2 cellular contexts compared by ENCODE assay signal in the genomic region with DNA sequence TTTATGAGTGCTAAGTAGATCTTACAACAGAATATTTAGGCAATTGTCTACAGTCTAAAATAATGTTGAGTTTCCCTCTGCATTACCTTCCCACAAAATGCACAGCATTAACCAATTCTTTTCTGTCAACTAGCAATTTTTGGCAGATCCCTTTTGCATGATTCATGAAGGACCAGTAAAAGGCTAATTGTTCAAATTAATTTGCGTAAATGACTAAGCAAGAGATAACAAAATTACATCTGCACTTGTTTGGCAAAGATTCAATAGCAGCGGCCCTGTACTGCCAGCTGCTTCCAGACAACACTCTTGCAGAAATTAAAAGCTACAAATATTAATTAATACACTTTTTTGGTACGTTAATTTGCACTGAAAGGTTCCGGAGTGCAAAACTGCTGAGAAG.
TF ChIP-seq lines count a peak whose summit lies in the region.

No MANE protein-coding gene starts in this region.

TF ChIP-seq in GM23338, 12 proteins besides CTCF, POLR2A, EP300 and RAD21 (continued from another document and continues in another):
- TF ChIP-seq, protein P1, sequence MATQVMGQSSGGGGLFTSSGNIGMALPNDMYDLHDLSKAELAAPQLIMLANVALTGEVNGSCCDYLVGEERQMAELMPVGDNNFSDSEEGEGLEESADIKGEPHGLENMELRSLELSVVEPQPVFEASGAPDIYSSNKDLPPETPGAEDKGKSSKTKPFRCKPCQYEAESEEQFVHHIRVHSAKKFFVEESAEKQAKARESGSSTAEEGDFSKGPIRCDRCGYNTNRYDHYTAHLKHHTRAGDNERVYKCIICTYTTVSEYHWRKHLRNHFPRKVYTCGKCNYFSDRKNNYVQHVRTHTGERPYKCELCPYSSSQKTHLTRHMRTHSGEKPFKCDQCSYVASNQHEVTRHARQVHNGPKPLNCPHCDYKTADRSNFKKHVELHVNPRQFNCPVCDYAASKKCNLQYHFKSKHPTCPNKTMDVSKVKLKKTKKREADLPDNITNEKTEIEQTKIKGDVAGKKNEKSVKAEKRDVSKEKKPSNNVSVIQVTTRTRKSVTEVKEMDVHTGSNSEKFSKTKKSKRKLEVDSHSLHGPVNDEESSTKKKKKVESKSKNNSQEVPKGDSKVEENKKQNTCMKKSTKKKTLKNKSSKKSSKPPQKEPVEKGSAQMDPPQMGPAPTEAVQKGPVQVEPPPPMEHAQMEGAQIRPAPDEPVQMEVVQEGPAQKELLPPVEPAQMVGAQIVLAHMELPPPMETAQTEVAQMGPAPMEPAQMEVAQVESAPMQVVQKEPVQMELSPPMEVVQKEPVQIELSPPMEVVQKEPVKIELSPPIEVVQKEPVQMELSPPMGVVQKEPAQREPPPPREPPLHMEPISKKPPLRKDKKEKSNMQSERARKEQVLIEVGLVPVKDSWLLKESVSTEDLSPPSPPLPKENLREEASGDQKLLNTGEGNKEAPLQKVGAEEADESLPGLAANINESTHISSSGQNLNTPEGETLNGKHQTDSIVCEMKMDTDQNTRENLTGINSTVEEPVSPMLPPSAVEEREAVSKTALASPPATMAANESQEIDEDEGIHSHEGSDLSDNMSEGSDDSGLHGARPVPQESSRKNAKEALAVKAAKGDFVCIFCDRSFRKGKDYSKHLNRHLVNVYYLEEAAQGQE (IDR thresholded peaks at IDR 0.05; ENCODE audit: unreplicated experiment): no peak
- no peak for TF ChIP-seq EZH2phosphoT487 (IDR thresholded peaks at IDR 0.05; ENCODE audit: unreplicated experiment)
- no peak for TF ChIP-seq NANOG (IDR thresholded peaks at IDR 0.05; ENCODE audit: borderline replicate concordance)
- no peak for TF ChIP-seq EZH2 (IDR thresholded peaks at IDR 0.05; ENCODE audit: low read depth, unreplicated experiment)
- TF ChIP-seq JUNB (IDR thresholded peaks at IDR 0.05; ENCODE audit: unreplicated experiment): no peak
- no peak for TF ChIP-seq ZNF331 (CRISPR knock-in tag; IDR thresholded peaks at IDR 0.05; ENCODE audit: low read depth)
- no peak for TF ChIP-seq STAT1 (IDR thresholded peaks at IDR 0.05; ENCODE audit: unreplicated experiment)
- TF ChIP-seq CREB1 (CRISPR knock-in tag; IDR thresholded peaks at IDR 0.05; ENCODE audit: low read depth): no peak
- TF ChIP-seq, protein P2, sequence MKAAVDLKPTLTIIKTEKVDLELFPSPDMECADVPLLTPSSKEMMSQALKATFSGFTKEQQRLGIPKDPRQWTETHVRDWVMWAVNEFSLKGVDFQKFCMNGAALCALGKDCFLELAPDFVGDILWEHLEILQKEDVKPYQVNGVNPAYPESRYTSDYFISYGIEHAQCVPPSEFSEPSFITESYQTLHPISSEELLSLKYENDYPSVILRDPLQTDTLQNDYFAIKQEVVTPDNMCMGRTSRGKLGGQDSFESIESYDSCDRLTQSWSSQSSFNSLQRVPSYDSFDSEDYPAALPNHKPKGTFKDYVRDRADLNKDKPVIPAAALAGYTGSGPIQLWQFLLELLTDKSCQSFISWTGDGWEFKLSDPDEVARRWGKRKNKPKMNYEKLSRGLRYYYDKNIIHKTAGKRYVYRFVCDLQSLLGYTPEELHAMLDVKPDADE (IDR thresholded peaks at IDR 0.05): no peak
- TF ChIP-seq, protein P3, sequence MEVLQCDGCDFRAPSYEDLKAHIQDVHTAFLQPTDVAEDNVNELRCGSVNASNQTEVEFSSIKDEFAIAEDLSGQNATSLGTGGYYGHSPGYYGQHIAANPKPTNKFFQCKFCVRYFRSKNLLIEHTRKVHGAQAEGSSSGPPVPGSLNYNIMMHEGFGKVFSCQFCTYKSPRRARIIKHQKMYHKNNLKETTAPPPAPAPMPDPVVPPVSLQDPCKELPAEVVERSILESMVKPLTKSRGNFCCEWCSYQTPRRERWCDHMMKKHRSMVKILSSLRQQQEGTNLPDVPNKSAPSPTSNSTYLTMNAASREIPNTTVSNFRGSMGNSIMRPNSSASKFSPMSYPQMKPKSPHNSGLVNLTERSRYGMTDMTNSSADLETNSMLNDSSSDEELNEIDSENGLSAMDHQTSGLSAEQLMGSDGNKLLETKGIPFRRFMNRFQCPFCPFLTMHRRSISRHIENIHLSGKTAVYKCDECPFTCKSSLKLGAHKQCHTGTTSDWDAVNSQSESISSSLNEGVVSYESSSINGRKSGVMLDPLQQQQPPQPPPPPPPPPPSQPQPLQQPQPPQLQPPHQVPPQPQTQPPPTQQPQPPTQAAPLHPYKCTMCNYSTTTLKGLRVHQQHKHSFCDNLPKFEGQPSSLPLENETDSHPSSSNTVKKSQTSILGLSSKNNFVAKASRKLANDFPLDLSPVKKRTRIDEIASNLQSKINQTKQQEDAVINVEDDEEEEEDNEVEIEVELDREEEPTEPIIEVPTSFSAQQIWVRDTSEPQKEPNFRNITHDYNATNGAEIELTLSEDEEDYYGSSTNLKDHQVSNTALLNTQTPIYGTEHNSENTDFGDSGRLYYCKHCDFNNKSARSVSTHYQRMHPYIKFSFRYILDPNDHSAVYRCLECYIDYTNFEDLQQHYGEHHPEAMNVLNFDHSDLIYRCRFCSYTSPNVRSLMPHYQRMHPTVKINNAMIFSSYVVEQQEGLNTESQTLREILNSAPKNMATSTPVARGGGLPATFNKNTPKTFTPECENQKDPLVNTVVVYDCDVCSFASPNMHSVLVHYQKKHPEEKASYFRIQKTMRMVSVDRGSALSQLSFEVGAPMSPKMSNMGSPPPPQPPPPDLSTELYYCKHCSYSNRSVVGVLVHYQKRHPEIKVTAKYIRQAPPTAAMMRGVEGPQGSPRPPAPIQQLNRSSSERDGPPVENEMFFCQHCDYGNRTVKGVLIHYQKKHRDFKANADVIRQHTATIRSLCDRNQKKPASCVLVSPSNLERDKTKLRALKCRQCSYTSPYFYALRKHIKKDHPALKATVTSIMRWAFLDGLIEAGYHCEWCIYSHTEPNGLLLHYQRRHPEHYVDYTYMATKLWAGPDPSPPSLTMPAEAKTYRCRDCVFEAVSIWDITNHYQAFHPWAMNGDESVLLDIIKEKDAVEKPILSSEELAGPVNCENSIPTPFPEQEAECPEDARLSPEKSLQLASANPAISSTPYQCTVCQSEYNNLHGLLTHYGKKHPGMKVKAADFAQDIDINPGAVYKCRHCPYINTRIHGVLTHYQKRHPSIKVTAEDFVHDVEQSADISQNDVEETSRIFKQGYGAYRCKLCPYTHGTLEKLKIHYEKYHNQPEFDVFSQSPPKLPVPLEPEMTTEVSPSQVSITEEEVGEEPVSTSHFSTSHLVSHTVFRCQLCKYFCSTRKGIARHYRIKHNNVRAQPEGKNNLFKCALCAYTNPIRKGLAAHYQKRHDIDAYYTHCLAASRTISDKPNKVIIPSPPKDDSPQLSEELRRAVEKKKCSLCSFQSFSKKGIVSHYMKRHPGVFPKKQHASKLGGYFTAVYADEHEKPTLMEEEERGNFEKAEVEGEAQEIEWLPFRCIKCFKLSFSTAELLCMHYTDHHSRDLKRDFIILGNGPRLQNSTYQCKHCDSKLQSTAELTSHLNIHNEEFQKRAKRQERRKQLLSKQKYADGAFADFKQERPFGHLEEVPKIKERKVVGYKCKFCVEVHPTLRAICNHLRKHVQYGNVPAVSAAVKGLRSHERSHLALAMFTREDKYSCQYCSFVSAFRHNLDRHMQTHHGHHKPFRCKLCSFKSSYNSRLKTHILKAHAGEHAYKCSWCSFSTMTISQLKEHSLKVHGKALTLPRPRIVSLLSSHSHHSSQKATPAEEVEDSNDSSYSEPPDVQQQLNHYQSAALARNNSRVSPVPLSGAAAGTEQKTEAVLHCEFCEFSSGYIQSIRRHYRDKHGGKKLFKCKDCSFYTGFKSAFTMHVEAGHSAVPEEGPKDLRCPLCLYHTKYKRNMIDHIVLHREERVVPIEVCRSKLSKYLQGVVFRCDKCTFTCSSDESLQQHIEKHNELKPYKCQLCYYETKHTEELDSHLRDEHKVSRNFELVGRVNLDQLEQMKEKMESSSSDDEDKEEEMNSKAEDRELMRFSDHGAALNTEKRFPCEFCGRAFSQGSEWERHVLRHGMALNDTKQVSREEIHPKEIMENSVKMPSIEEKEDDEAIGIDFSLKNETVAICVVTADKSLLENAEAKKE (CRISPR knock-in tag; IDR thresholded peaks at IDR 0.05): no peak

TF ChIP-seq in HEK293T, 16 proteins besides CTCF, POLR2A, EP300 and RAD21:
- TF ChIP-seq SUZ12 (IDR thresholded peaks at IDR 0.05) (no peak), FOXK2 (IDR thresholded peaks at IDR 0.05) (no peak), SP1 (IDR thresholded peaks at IDR 0.05) (no peak), ARNT (IDR thresholded peaks at IDR 0.05) (no peak), FOXM1 (IDR thresholded peaks at IDR 0.05; ENCODE audit: borderline replicate concordance) (no peak), HDGF (IDR thresholded peaks at IDR 0.05; ENCODE audit: borderline replicate concordance) (no peak), L3MBTL2 (conservative IDR thresholded peaks at IDR 0.05) (no peak), NFRKB (IDR thresholded peaks at IDR 0.05) (no peak), BHLHE40 (IDR thresholded peaks at IDR 0.05; ENCODE audit: borderline replicate concordance) (no peak), LEF1 (IDR thresholded peaks at IDR 0.05; ENCODE audit: borderline replicate concordance) (no peak), TARDBP (IDR thresholded peaks at IDR 0.05) (no peak), FOXA1 (IDR thresholded peaks at IDR 0.05) (no peak), CTBP1 (IDR thresholded peaks at IDR 0.05; ENCODE audit: borderline replicate concordance) (no peak), ELF4 (IDR thresholded peaks at IDR 0.05) (no peak), ZNF384 (IDR thresholded peaks at IDR 0.05) (no peak)
- TF ChIP-seq, protein P4, sequence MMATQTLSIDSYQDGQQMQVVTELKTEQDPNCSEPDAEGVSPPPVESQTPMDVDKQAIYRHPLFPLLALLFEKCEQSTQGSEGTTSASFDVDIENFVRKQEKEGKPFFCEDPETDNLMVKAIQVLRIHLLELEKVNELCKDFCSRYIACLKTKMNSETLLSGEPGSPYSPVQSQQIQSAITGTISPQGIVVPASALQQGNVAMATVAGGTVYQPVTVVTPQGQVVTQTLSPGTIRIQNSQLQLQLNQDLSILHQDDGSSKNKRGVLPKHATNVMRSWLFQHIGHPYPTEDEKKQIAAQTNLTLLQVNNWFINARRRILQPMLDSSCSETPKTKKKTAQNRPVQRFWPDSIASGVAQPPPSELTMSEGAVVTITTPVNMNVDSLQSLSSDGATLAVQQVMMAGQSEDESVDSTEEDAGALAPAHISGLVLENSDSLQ (IDR thresholded peaks at IDR 0.05): no peak
